Comparison of ENCODE assay signal across 23 cellular contexts in genomic region chr3:171159822-171160157, GRCh38.
"Had no signal": no experiment of that assay in that cellular context is flagged by ENCODE, and none has a peak within 500 bp of the region (broad histone marks: within the 10 kb centered on the region; RNA-seq: fewer than 3 reads in every experiment).

No MANE protein-coding gene starts in this region.

- H3K27me3 ChIP-seq: brain microvascular endothelial cell, esophagus muscularis mucosa, foreskin keratinocyte, gastrocnemius medialis had no signal

- DNase-seq: activated CD4-positive, alpha-beta memory T cell treated with anti-CD3 and anti-CD28 coated beads, Interleukin-2, amount 10 ng/mL, durations not matched to agents 7 days and 5 days; activated CD4-positive, alpha-beta T cell treated with anti-CD3 and anti-CD28 coated beads for 1 hour; activated CD4-positive, alpha-beta T cell treated with anti-CD3 and anti-CD28 coated beads for 4 hours; activated CD4-positive, alpha-beta T cell treated with anti-CD3 and anti-CD28 coated beads, Interleukin-2, amount 10 ng/mL, durations not matched to agents 7 days and 5 days; activated CD4-positive, alpha-beta T cell treated with anti-CD3 and anti-CD28 coated beads, Interleukin-2, amount 50 U/mL, for 4 hours; activated CD8-positive, alpha-beta memory T cell treated with anti-CD3 and anti-CD28 coated beads, Interleukin-2, amount 50 U/mL, for 48 hours; activated gamma-delta T cell; activated naive CD4-positive, alpha-beta T cell; activated naive CD4-positive, alpha-beta T cell treated with anti-CD3 and anti-CD28 coated beads, Interleukin-2, amount 10 ng/mL, durations not matched to agents 7 days and 5 days; activated naive CD8-positive, alpha-beta T cell treated with anti-CD3 and anti-CD28 coated beads, Interleukin-2, amount 10 ng/mL, durations not matched to agents 7 days and 5 days; activated T-cell treated with anti-CD3 and anti-CD28 coated beads for 4 hours; activated T-cell treated with anti-CD3 and anti-CD28 coated beads, Interleukin-2, amount 50 U/mL, for 24 hours; activated T-cell treated with anti-CD3 and anti-CD28 coated beads, Interleukin-2, amount 50 U/mL, for 72 hours; brain microvascular endothelial cell; effector CD4-positive, alpha-beta T cell; effector memory CD8-positive, alpha-beta T cell; foreskin keratinocyte; gastrocnemius medialis; T-helper 1 cell; T-helper 17 cell; T1000 had no signal

- H3K27ac ChIP-seq: brain microvascular endothelial cell, coronary artery, esophagus muscularis mucosa, foreskin keratinocyte, gastrocnemius medialis had no signal
